ENCODE assay signal across 8 cellular contexts in the genomic region with DNA sequence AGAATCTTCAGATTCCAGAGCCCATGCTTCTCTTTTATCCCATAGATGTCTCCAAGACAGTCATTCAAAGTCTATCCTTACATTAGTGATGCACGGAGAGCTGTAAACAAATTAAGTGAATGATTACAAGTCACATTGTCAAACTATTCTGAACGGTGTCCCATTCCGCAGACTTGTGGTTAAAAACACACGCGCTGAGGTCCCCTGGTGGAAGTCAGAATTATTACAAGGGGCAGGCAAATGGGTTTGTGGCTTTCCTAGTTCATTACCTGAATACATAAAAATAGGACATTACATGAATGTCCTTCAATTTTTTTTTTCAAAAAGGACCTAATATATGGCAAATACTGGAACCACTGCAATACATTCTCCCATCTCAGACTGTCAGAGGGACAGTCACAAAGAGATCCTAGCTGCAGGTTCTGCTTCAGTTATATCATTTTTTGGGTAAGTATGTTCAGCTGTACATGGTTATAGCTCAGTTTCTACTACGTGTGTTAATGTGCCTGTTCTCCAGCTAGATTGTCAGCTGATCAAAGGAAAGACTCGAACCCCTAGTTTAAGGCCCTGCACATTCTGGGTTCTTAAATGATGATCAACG. TPM values are rescaled to one million over a fixed set of nuclear protein-coding genes. Genes with fewer than 3 reads are reported as not detected.
DNase-seq lines count a peak whose midpoint lies in the region; ATAC-seq, FAIRE-seq and TF ChIP-seq lines count a peak whose summit lies in the region.

No MANE protein-coding gene starts in this region.

- H3K4me3 ChIP-seq in HEK293 (ENCODE audit: low read depth, low read length) (no peak overlapping the region), bronchial epithelial cell (ENCODE audit: low read depth, low read length) (no peak overlapping the region)

- TF ChIP-seq CTCF in HEK293 (tag by site-specific recombination; IDR thresholded peaks at IDR 0.05) (0 out of 2 replicates have a peak, but pooled peaks have one; percentile 28), bronchial epithelial cell (IDR thresholded peaks at IDR 0.05; ENCODE audit: insufficient read depth, low read length, severe bottlenecking) (peak; percentile 73)

- DNase-seq in NCI-H2196 (lab: John Stamatoyannopoulos, UW; ENCODE audit: unreplicated experiment) (peak; percentile 51), NCI-H2196 treated with DMSO at 0.1 percent for 48 hours (lab: John Stamatoyannopoulos, UW; ENCODE audit: unreplicated experiment) (no peak), MV-4-11 (lab: John Stamatoyannopoulos, UW) (peak; percentile 45), bronchial epithelial cell (ENCODE audit: low read depth) (peak; percentile 58), left colon (peak in 1 of 2 donors; percentile 59)
- peak; percentile 35 for DNase-seq in T-helper 2 cell treated with Interferon-gamma antibody and Interleukin-4, amounts not matched to agents 5 μg/mL and 100 μg/mL, for 36 hours (ENCODE audit: low spot score)
- DNase-seq in stimulated activated CD4-positive, alpha-beta T cell treated with anti-CD3 and anti-CD28 coated beads, TNF-alpha, amount 100 ng/mL, for 24 hours (ENCODE audit: low read depth in 3 of 3), result peak in 2 of 3 experiments; percentile 17 to 42

- no peaks in the 10 kb centered on the region for H3K9me3 Mint-ChIP-seq in T-helper 2 cell treated with Interferon-gamma antibody and Interleukin-4, amounts not matched to agents 5 μg/mL and 100 μg/mL, for 36 hours

- no peak overlapping the region for H3K27ac Mint-ChIP-seq in T-helper 2 cell treated with Interferon-gamma antibody and Interleukin-4, amounts not matched to agents 5 μg/mL and 100 μg/mL, for 36 hours

- no peaks in the 10 kb centered on the region for H3K9me3 ChIP-seq in HEK293 (ENCODE audit: control insufficient read depth, insufficient read depth, low read depth, low read length)

- CTCF ChIA-PET in HEK293 (lab: Yijun Ruan, JAX), result interaction anchor here (0.6 to 9.3 kb wide), 29 partner anchors 8 to 538 kb away, joined by 3 to 169 read pairs (median 4); no protein-coding TSS in a partner anchor

- intact Hi-C loops in left colon (cut with DNase I, micrococcal nuclease), result loop anchor here (2.0 to 10.0 kb wide), 2 partner anchors 184 to 188 kb away; no protein-coding TSS in a partner anchor

- no peaks in the 10 kb centered on the region for H3K36me3 ChIP-seq in HEK293 (ENCODE audit: control insufficient read depth in 2 of 2, insufficient read depth in 1 of 2, low read length in 2 of 2)
- no peaks in the 10 kb centered on the region for H3K36me3 ChIP-seq in bronchial epithelial cell (ENCODE audit: control insufficient read depth, insufficient read depth, low read length)

- no peak overlapping the region for H3K27ac ChIP-seq in HEK293 (ENCODE audit: extremely low read depth, low read depth, low read length)

- no peak overlapping the region for H3K4me3 Mint-ChIP-seq in T-helper 2 cell treated with Interferon-gamma antibody and Interleukin-4, amounts not matched to agents 5 μg/mL and 100 μg/mL, for 36 hours

- peak; percentile 75 for ATAC-seq in left colon

- H3K27me3 ChIP-seq in bronchial epithelial cell (ENCODE audit: control insufficient read depth, insufficient read depth, low read length), result no peaks in the 10 kb centered on the region

- POLR2A ChIA-PET in HEK293 (lab: Yijun Ruan, JAX), result interaction anchor here (0.6 to 3.0 kb wide), 2 partner anchors 232 to 234 kb away, joined by 3 to 7 read pairs; partner anchors contain the start of gene GTF2A1

- H3K36me3 Mint-ChIP-seq in T-helper 2 cell treated with Interferon-gamma antibody and Interleukin-4, amounts not matched to agents 5 μg/mL and 100 μg/mL, for 36 hours (ENCODE audit: low read depth), result no peaks in the 10 kb centered on the region

- FAIRE-seq in bronchial epithelial cell (lab: Jason Lieb, UNC), result no peak

- peaks cover 3% of the 10 kb centered on the region for H3K27me3 Mint-ChIP-seq in T-helper 2 cell treated with Interferon-gamma antibody and Interleukin-4, amounts not matched to agents 5 μg/mL and 100 μg/mL, for 36 hours (ENCODE audit: low read depth)

- peaks cover 2% of the 10 kb centered on the region for H3K4me1 Mint-ChIP-seq in T-helper 2 cell treated with Interferon-gamma antibody and Interleukin-4, amounts not matched to agents 5 μg/mL and 100 μg/mL, for 36 hours (ENCODE audit: low read depth)

- H3K4me1 ChIP-seq in HEK293 (ENCODE audit: control insufficient read depth, insufficient read depth, low read length), result peaks cover 3% of the 10 kb centered on the region; the same call in 1 of the 2 replicates

TF ChIP-seq in HEK293, 187 proteins besides CTCF, POLR2A, EP300 and RAD21:
- TF ChIP-seq KLF8 (tag by site-specific recombination; IDR thresholded peaks at IDR 0.05) (no peak), ZNF76 (tag by site-specific recombination; IDR thresholded peaks at IDR 0.05; ENCODE audit: borderline replicate concordance, low read depth) (no peak), ZNF654 (tag by site-specific recombination; IDR thresholded peaks at IDR 0.05; ENCODE audit: low read depth) (peak; percentile 59), ZSCAN30 (tag by site-specific recombination; IDR thresholded peaks at IDR 0.05) (peak; percentile 52; the same call in 1 of the 2 replicates), ZNF24 (tag by site-specific recombination; IDR thresholded peaks at IDR 0.05) (no peak), SP7 (tag by site-specific recombination; IDR thresholded peaks at IDR 0.05) (0 out of 2 replicates have a peak, but pooled peaks have one; percentile 25)
TF ChIP-seq in HEK293: peak in this region for 3.

RNA-seq across cellular contexts. Expression of gene STON2, which starts 53.1 kb away (rescaled TPM):
- total RNA-seq in bronchial epithelial cell (47.4 and 65.5 TPM in 2 replicates), left colon (10 to 100 TPM; 13.2 to 24.1 TPM)
